Comparison of ENCODE assay signal across 21 cellular contexts in the genomic region with DNA sequence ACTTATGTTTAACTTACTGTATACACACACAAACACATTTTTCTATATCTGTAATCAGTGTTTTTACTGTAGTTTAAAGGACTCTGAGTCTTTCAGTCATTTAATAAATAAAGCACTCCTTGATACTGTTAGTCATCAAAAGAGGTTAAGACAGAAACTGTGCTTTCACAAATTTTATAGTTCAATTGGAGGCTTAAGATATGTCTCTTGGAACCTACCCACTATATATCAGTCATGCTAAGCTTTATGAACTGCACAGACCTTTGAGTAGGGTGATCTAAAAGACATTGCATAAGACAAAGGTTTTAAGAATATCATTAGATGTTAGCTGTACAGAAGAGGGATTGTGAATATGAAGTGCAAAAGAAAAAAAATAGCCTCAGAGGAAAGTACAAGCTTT. TPM values are rescaled to one million over a fixed set of nuclear protein-coding genes. Genes with fewer than 3 reads are reported as not detected.
DNase-seq lines count a peak whose midpoint lies in the region; ATAC-seq, FAIRE-seq and TF ChIP-seq lines count a peak whose summit lies in the region.
"Had no signal": no experiment of that assay in that cellular context is flagged by ENCODE, and none has a peak within 500 bp of the region (broad histone marks: within the 10 kb centered on the region; RNA-seq: fewer than 3 reads in every experiment).

No MANE protein-coding gene starts in this region.

- peak overlapping the region; percentile 51 for H3K4me2 ChIP-seq in A549

- ATAC-seq in activated CD4-positive, CD25-positive, alpha-beta regulatory T cell treated with anti-CD3 and anti-CD28 coated beads, Interleukin-2, amount 50 U/mL, for 24 hours, result peak; percentile 64 to 68
- peak in 1 of 2 experiments; percentile 13; a peak in 1 of 6 replicates for ATAC-seq in A549
- peak; percentile 71 for ATAC-seq in activated T-helper 17 cell treated with anti-CD3 and anti-CD28 coated beads, Interleukin-2, amount 50 U/mL, for 72 hours (replicated peaks)
- ATAC-seq in SK-N-SH treated with all-trans-retinoic acid at 6 μM for 48 hours, result no peak
- ATAC-seq in GM21723 (IDR thresholded peaks at IDR 0.05; ENCODE audit: unreplicated experiment), result no peak

- TF ChIP-seq CTCF in A549 (IDR thresholded peaks at IDR 0.05), result no peak

- peak overlapping the region in 1 of 2 experiments; percentile 61; a peak in 1 of 6 replicates for H3K27ac ChIP-seq in A549
- H3K27ac ChIP-seq: 22Rv1 had no signal

- POLR2A ChIA-PET in A549 (lab: Yijun Ruan, JAX), result no interaction called here

- TF ChIP-seq EP300 in A549 (IDR thresholded peaks at IDR 0.05), result no peak

- no peaks in the 10 kb centered on the region for H3K9me3 Mint-ChIP-seq in activated T-helper 17 cell treated with anti-CD3 and anti-CD28 coated beads, Interleukin-2, amount 50 U/mL, for 72 hours
- H3K9me3 Mint-ChIP-seq: CD4-positive, alpha-beta memory T cell had no signal

- no peak for DNase-seq in activated CD4-positive, CD25-positive, alpha-beta regulatory T cell treated with anti-CD3 and anti-CD28 coated beads, Interleukin-2, amount 50 U/mL, for 72 hours
- DNase-seq in A549 (ENCODE audit: low read depth in 1 of 2, low spot score in 1 of 2) (no peak), iris pigment epithelial cell (ENCODE audit: low read depth) (peak; percentile 41), NOMO-1 treated with dmso at 0.1 percent for 144 hours (lab: John Stamatoyannopoulos, UW; ENCODE audit: unreplicated experiment) (no peak)
- DNase-seq: CD4-positive, alpha-beta memory T cell; DMS79; MM.1S; NCI-H1105 treated with DMSO at 0.1 percent for 48 hours; NCI-H1694 treated with DMSO at 0.1 percent for 48 hours; NCI-H345; NCI-H526 treated with DMSO at 0.1 percent for 48 hours; OCI-M1; RPMI8226 had no signal

- TF ChIP-seq RAD21 in A549 (conservative IDR thresholded peaks at IDR 0.05 in 1 of 2, IDR thresholded peaks at IDR 0.05 in 1 of 2), result no peak

- H3K4me1 ChIP-seq in A549, result peaks cover 36% of the 10 kb centered on the region

- H3K27ac Mint-ChIP-seq in activated T-helper 17 cell treated with anti-CD3 and anti-CD28 coated beads, Interleukin-2, amount 50 U/mL, for 72 hours, result no peak overlapping the region
- H3K27ac Mint-ChIP-seq: CD4-positive, alpha-beta memory T cell had no signal

- no peak for FAIRE-seq in A549 (lab: Jason Lieb, UNC)

- peaks cover 9% of the 10 kb centered on the region for H3K4me1 Mint-ChIP-seq in activated T-helper 17 cell treated with anti-CD3 and anti-CD28 coated beads, Interleukin-2, amount 50 U/mL, for 72 hours

- H3K4me3 ChIP-seq in A549, result no peak overlapping the region
- H3K4me3 ChIP-seq: HAP-1 had no signal

- H3K4me3 Mint-ChIP-seq in activated T-helper 17 cell treated with anti-CD3 and anti-CD28 coated beads, Interleukin-2, amount 50 U/mL, for 72 hours, result no peak overlapping the region
- H3K4me3 Mint-ChIP-seq: CD4-positive, alpha-beta memory T cell had no signal

- H3K9me3 ChIP-seq in A549, result no peaks in the 10 kb centered on the region
- H3K9me3 ChIP-seq: HAP-1 had no signal

- CTCF ChIA-PET in A549 (lab: Yijun Ruan, JAX), result interaction anchor here (1.1 to 1.6 kb wide), 3 partner anchors 13 to 17 kb away, joined by 3 to 8 read pairs (median 3); no protein-coding TSS in a partner anchor

- peaks cover 75% of the 10 kb centered on the region for H3K36me3 Mint-ChIP-seq in activated T-helper 17 cell treated with anti-CD3 and anti-CD28 coated beads, Interleukin-2, amount 50 U/mL, for 72 hours (ENCODE audit: low read depth)

- no peak for TF ChIP-seq POLR2A in A549 (IDR thresholded peaks at IDR 0.05; ENCODE audit: low read length)

- no peaks in the 10 kb centered on the region for H3K27me3 Mint-ChIP-seq in activated T-helper 17 cell treated with anti-CD3 and anti-CD28 coated beads, Interleukin-2, amount 50 U/mL, for 72 hours
- H3K27me3 Mint-ChIP-seq: CD4-positive, alpha-beta memory T cell had no signal

TF ChIP-seq in A549, 52 proteins besides CTCF, POLR2A, EP300 and RAD21 (continues in another document):
- TF ChIP-seq MAZ (IDR thresholded peaks at IDR 0.05; ENCODE audit: borderline replicate concordance, low read depth, low read length) (no peak), ESRRA (IDR thresholded peaks at IDR 0.05; ENCODE audit: borderline replicate concordance, low read length) (no peak), KDM1A (IDR thresholded peaks at IDR 0.05; ENCODE audit: low read depth) (no peak), BHLHE40 (IDR thresholded peaks at IDR 0.05; ENCODE audit: low read depth, low read length) (no peak), ZFP36 (IDR thresholded peaks at IDR 0.05; ENCODE audit: borderline replicate concordance, partially characterized antibody) (no peak)
- TF ChIP-seq, protein P1, sequence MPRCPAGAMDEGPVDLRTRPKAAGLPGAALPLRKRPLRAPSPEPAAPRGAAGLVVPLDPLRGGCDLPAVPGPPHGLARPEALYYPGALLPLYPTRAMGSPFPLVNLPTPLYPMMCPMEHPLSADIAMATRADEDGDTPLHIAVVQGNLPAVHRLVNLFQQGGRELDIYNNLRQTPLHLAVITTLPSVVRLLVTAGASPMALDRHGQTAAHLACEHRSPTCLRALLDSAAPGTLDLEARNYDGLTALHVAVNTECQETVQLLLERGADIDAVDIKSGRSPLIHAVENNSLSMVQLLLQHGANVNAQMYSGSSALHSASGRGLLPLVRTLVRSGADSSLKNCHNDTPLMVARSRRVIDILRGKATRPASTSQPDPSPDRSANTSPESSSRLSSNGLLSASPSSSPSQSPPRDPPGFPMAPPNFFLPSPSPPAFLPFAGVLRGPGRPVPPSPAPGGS (IDR thresholded peaks at IDR 0.05), result no peak
- TF ChIP-seq, protein P2, sequence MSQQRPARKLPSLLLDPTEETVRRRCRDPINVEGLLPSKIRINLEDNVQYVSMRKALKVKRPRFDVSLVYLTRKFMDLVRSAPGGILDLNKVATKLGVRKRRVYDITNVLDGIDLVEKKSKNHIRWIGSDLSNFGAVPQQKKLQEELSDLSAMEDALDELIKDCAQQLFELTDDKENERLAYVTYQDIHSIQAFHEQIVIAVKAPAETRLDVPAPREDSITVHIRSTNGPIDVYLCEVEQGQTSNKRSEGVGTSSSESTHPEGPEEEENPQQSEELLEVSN (IDR thresholded peaks at IDR 0.05; ENCODE audit: borderline replicate concordance, low read depth), result no peak
- TF ChIP-seq, protein P3, sequence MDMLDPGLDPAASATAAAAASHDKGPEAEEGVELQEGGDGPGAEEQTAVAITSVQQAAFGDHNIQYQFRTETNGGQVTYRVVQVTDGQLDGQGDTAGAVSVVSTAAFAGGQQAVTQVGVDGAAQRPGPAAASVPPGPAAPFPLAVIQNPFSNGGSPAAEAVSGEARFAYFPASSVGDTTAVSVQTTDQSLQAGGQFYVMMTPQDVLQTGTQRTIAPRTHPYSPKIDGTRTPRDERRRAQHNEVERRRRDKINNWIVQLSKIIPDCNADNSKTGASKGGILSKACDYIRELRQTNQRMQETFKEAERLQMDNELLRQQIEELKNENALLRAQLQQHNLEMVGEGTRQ (IDR thresholded peaks at IDR 0.05), result no peak

TF ChIP-seq in SK-N-SH treated with all-trans-retinoic acid at 6 μM for 48 hours, 23 proteins besides CTCF, POLR2A, EP300 and RAD21 (continues in another document):
- TF ChIP-seq CSDC2 (CRISPR knock-in tag; IDR thresholded peaks at IDR 0.05) (no peak), ZC3H10 (CRISPR knock-in tag; IDR thresholded peaks at IDR 0.05) (no peak), TOX (CRISPR knock-in tag; IDR thresholded peaks at IDR 0.05; ENCODE audit: borderline replicate concordance) (no peak), GLIS3 (CRISPR knock-in tag; IDR thresholded peaks at IDR 0.05) (no peak), PPARA (CRISPR knock-in tag; IDR thresholded peaks at IDR 0.05; ENCODE audit: borderline replicate concordance) (no peak)
- TF ChIP-seq, protein P4, sequence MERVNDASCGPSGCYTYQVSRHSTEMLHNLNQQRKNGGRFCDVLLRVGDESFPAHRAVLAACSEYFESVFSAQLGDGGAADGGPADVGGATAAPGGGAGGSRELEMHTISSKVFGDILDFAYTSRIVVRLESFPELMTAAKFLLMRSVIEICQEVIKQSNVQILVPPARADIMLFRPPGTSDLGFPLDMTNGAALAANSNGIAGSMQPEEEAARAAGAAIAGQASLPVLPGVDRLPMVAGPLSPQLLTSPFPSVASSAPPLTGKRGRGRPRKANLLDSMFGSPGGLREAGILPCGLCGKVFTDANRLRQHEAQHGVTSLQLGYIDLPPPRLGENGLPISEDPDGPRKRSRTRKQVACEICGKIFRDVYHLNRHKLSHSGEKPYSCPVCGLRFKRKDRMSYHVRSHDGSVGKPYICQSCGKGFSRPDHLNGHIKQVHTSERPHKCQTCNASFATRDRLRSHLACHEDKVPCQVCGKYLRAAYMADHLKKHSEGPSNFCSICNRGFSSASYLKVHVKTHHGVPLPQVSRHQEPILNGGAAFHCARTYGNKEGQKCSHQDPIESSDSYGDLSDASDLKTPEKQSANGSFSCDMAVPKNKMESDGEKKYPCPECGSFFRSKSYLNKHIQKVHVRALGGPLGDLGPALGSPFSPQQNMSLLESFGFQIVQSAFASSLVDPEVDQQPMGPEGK (CRISPR knock-in tag; IDR thresholded peaks at IDR 0.05; ENCODE audit: borderline replicate concordance), result no peak

RNA-seq across cellular contexts. Expression of a gene that starts 19.6 kb away (rescaled TPM):
- polyA plus RNA-seq in A549 (2011; rRNA removed) (51.4 and 85.8 TPM in 2 replicates), A549 (2017; fragmentation: RNase III; extraction: RNeasy Plus Mini Kit Qiagen cat#74134 plus additional on column Dnase treatment) (50.9 to 57.2 TPM (median 56.9 TPM) in 3 replicates)
- polyA plus RNA-seq in A549 (2012; cell fraction: cytosol; rRNA removed), result 20.5 and 25.0 TPM in 2 replicates
- polyA plus RNA-seq in A549 (2012; cell fraction: nucleus; rRNA removed), result 15.2 and 17.6 TPM in 2 replicates
- polyA minus RNA-seq in A549 (2011; rRNA and poly(A)+ RNA removed), result 9.2 and 9.5 TPM in 2 replicates
- total RNA-seq in activated T-helper 17 cell treated with anti-CD3 and anti-CD28 coated beads, Interleukin-2, amount 50 U/mL, for 72 hours, result 10 to 100 TPM; 19.8 to 22.0 TPM

RNA-seq across cellular contexts. Expression of a gene that starts 29.7 kb away (rescaled TPM):
- polyA plus RNA-seq in A549 (2011; rRNA removed) (0.17 and 0.59 TPM in 2 replicates), A549 (2017; fragmentation: RNase III; extraction: RNeasy Plus Mini Kit Qiagen cat#74134 plus additional on column Dnase treatment) (not detected in 3 replicates)
- polyA plus RNA-seq in A549 (2012; cell fraction: cytosol; rRNA removed), result not detected in 2 replicates
- not detected in 2 replicates for polyA plus RNA-seq in A549 (2012; cell fraction: nucleus; rRNA removed)
- polyA minus RNA-seq in A549 (2011; rRNA and poly(A)+ RNA removed), result not detected in 2 replicates
- total RNA-seq in activated T-helper 17 cell treated with anti-CD3 and anti-CD28 coated beads, Interleukin-2, amount 50 U/mL, for 72 hours, result not detected
- total RNA-seq: CD4-positive, alpha-beta memory T cell; HT-29 had no signal
- polyA plus RNA-seq: BJ; CD4-positive, alpha-beta memory T cell had no signal

Comparison
In these comparisons a context has a peak if more than half of its experiments do, and no peak if none do; other contexts are left out.
1. ATAC-seq: peak in activated CD4-positive, CD25-positive, alpha-beta regulatory T cell treated with anti-CD3 and anti-CD28 coated beads, Interleukin-2, amount 50 U/mL, for 24 hours (2 of 2) and activated T-helper 17 cell treated with anti-CD3 and anti-CD28 coated beads, Interleukin-2, amount 50 U/mL, for 72 hours (single experiment); none in SK-N-SH treated with all-trans-retinoic acid at 6 μM for 48 hours (single experiment) and GM21723 (single experiment).